ENCODE assay signal across 8 cellular contexts in genomic region chr10:22320591-22321155, GRCh38. TPM values are rescaled to one million over a fixed set of nuclear protein-coding genes. Genes with fewer than 3 reads are reported as not detected.
DNase-seq lines count a peak whose midpoint lies in the region; ATAC-seq and TF ChIP-seq lines count a peak whose summit lies in the region.

Gene BMI1 (plus strand): TSS chr10:22321099. CDS start chr10:22326450, 5,351 bp downstream.

- CTCF ChIA-PET in activated CD8-positive, alpha-beta T cell treated with anti-CD3 and anti-CD28 coated beads, Interleukin-2, amount 10 ng/mL, durations not matched to agents 7 days and 5 days (lab: Charles Lee) = interaction anchor here (1.3 kb wide), 1 partner anchor 11 kb away, joined by 5 read pairs; no protein-coding TSS in a partner anchor

- no peaks in the 10 kb centered on the region for H3K27me3 ChIP-seq in right lobe of liver

- H3K9me3 Mint-ChIP-seq in activated CD8-positive, alpha-beta T cell treated with anti-CD3 and anti-CD28 coated beads, Interleukin-2, amount 10 ng/mL, durations not matched to agents 7 days and 5 days (ENCODE audit: insufficient read depth) = no peaks in the 10 kb centered on the region

- TF ChIP-seq CTCF in GM12865 (IDR thresholded peaks at IDR 0.05; ENCODE audit: insufficient read depth, low read depth, low read length, missing control alignments) = no peak
- no peak for TF ChIP-seq CTCF in right lobe of liver (IDR thresholded peaks at IDR 0.05)

- no peak for TF ChIP-seq POLR2A in right lobe of liver (IDR thresholded peaks at IDR 0.05)

- 1% methylated on average over 28 of the region's 85 CpGs for WGBS in right lobe of liver (ENCODE audit: insufficient coverage, low coverage, low lambda C conversion rate, missing lambda C conversion rate)

- H3K36me3 ChIP-seq in right lobe of liver = no peaks in the 10 kb centered on the region

- intact Hi-C loops in right lobe of liver (cut with DNase I) = no loop called here

- H3K4me1 ChIP-seq in right lobe of liver = peaks cover 0 to 45% (median 3%) of the 10 kb centered on the region in 4 donors

- peaks cover 55% of the 10 kb centered on the region for H3K4me1 Mint-ChIP-seq in activated CD8-positive, alpha-beta T cell treated with anti-CD3 and anti-CD28 coated beads, Interleukin-2, amount 10 ng/mL, durations not matched to agents 7 days and 5 days (ENCODE audit: low read depth)

- POLR2A ChIA-PET in activated CD8-positive, alpha-beta T cell treated with anti-CD3 and anti-CD28 coated beads, Interleukin-2, amount 10 ng/mL, durations not matched to agents 7 days and 5 days (lab: Charles Lee) = interaction anchor here (1.1 to 2.5 kb wide), 3 partner anchors 15 to 116 kb away, joined by 3 to 9 read pairs (median 5); no protein-coding TSS in a partner anchor

- H3K4me3 ChIP-seq in GM12865 (ENCODE audit: low read depth, low read length) = peak within 1 kb of the TSS; percentile 84
- H3K4me3 ChIP-seq in right lobe of liver = peak within 1 kb of the TSS; percentile 77 to 86 (median 80)

- peak; percentile 82 for DNase-seq in GM12865 (ENCODE audit: low read depth)
- no peak for DNase-seq in NCI-H460 (ENCODE audit: extremely low read depth, low read depth)
- peak; percentile 62 for DNase-seq in activated CD8-positive, alpha-beta T cell treated with anti-CD3 and anti-CD28 coated beads, Interleukin-2, amount 10 ng/mL, durations not matched to agents 7 days and 5 days
- peak; percentile 43 for DNase-seq in effector CD8-positive, alpha-beta T cell (lab: John Stamatoyannopoulos, UW)
- peak; percentile 76 to 86 (median 85) for DNase-seq in right lobe of liver
- DNase-seq in stimulated activated CD8-positive, alpha-beta memory T cell treated with anti-CD3 and anti-CD28 coated beads, Interleukin-4, amount 100 ng/mL, for 48 hours = peak; percentile 72

- H3K27ac ChIP-seq in right lobe of liver = peak within 1 kb of the TSS; percentile 89 to 91 (median 90)

- H3K27me3 Mint-ChIP-seq in activated CD8-positive, alpha-beta T cell treated with anti-CD3 and anti-CD28 coated beads, Interleukin-2, amount 10 ng/mL, durations not matched to agents 7 days and 5 days (ENCODE audit: low read depth) = peaks cover 39% of the 10 kb centered on the region

- peak within 1 kb of the TSS; percentile 82 for H3K4me3 Mint-ChIP-seq in activated CD8-positive, alpha-beta T cell treated with anti-CD3 and anti-CD28 coated beads, Interleukin-2, amount 10 ng/mL, durations not matched to agents 7 days and 5 days

- peaks cover 24% of the 10 kb centered on the region for H3K36me3 Mint-ChIP-seq in activated CD8-positive, alpha-beta T cell treated with anti-CD3 and anti-CD28 coated beads, Interleukin-2, amount 10 ng/mL, durations not matched to agents 7 days and 5 days (ENCODE audit: low read depth)

- ATAC-seq in HG02840 (IDR thresholded peaks at IDR 0.05; ENCODE audit: low FRiP score, unreplicated experiment) = peak; percentile 19
- peak; percentile 24 for ATAC-seq in activated CD8-positive, alpha-beta T cell treated with anti-CD3 and anti-CD28 coated beads, Interleukin-2, amount 10 ng/mL, durations not matched to agents 7 days and 5 days
- peak; percentile 57 to 75 (median 66) for ATAC-seq in right lobe of liver
- no peak for ATAC-seq in HG03565 (IDR thresholded peaks at IDR 0.05; ENCODE audit: unreplicated experiment)

- H3K9me3 ChIP-seq in right lobe of liver = no peaks in the 10 kb centered on the region

- H3K27ac Mint-ChIP-seq in activated CD8-positive, alpha-beta T cell treated with anti-CD3 and anti-CD28 coated beads, Interleukin-2, amount 10 ng/mL, durations not matched to agents 7 days and 5 days = peak within 1 kb of the TSS; percentile 88

RNA-seq across cellular contexts. Expression of gene BMI1, which starts in this region (rescaled TPM):
- total RNA-seq in NCI-H460 (2014; rRNA removed; shearing (Covaris generic)) = 44.4 and 46.9 TPM in 2 replicates
- polyA plus RNA-seq in NCI-H460 (2014; cell fraction: nucleus; rRNA removed) = 31.3 and 123 TPM in 2 replicates
- total RNA-seq in activated CD8-positive, alpha-beta T cell treated with anti-CD3 and anti-CD28 coated beads, Interleukin-2, amount 10 ng/mL, durations not matched to agents 7 days and 5 days = 10 to 100 TPM; 26.2 to 26.4 TPM
- total RNA-seq in right lobe of liver = 10 to 100 TPM; 23.7 to 36.6 (median 27.8) TPM
